22 cellular contexts compared by ENCODE assay signal in the genomic region with DNA sequence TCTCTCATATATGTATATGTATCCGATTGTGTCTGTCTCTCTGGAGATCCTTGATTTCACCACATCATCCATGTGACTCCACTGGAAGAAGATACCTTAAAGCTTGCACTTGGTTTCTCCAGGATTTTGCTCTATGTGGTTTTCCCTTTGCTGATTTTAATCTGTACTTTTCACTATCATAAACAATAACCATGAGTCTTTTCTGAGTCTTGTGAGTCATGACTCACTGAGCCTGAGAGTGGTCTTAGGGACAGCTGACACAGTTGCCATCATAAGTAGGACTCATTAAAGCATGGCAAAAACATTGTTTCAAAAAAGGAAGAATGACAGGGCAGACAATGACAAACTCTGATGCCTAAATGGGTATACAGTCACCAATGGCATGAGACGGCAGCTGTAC.
DNase-seq lines count a peak whose midpoint lies in the region; ATAC-seq, FAIRE-seq and TF ChIP-seq lines count a peak whose summit lies in the region.
"Had no signal": no experiment of that assay in that cellular context is flagged by ENCODE, and none has a peak within 500 bp of the region (broad histone marks: within the 10 kb centered on the region; RNA-seq: fewer than 3 reads in every experiment).

No MANE protein-coding gene starts in this region.

- H3K27me3 ChIP-seq in astrocyte (ENCODE audit: insufficient read depth, low read length) (no peaks in the 10 kb centered on the region), tibial nerve (no peaks in the 10 kb centered on the region)
- H3K27me3 ChIP-seq: heart right ventricle, neutrophil, upper lobe of left lung had no signal

- FAIRE-seq in astrocyte (lab: Jason Lieb, UNC): no peak
- FAIRE-seq: bronchial epithelial cell, HepG2 had no signal

- H3K4me1 ChIP-seq in astrocyte (ENCODE audit: insufficient read depth, low read length): no peaks in the 10 kb centered on the region
- H3K4me1 ChIP-seq in tibial nerve: peaks cover 0 to 5% (median 0%) of the 10 kb centered on the region in 4 donors
- H3K4me1 ChIP-seq: heart right ventricle, upper lobe of left lung had no signal

- H3K79me2 ChIP-seq in astrocyte (ENCODE audit: insufficient read depth, low read length): no peaks in the 10 kb centered on the region

- H3K4me3 ChIP-seq in astrocyte (ENCODE audit: insufficient read depth, low read depth, low read length): no peak overlapping the region
- no peak overlapping the region for H3K4me3 ChIP-seq in fibroblast of pulmonary artery (replicated peaks; ENCODE audit: low read depth, low read length)
- no peak overlapping the region for H3K4me3 ChIP-seq in retinal pigment epithelial cell (ENCODE audit: low read length)
- no peak overlapping the region for H3K4me3 ChIP-seq in tibial nerve
- H3K4me3 ChIP-seq: heart right ventricle, smooth muscle cell, upper lobe of left lung had no signal

- H3K4me1 Mint-ChIP-seq in HFFc6 (ENCODE audit: low read depth) (peaks cover 55% of the 10 kb centered on the region), astrocyte (ENCODE audit: low read depth, unreplicated experiment) (peaks cover 22% of the 10 kb centered on the region)
- H3K4me1 Mint-ChIP-seq: activated naive CD8-positive, alpha-beta T cell treated with anti-CD3 and anti-CD28 coated beads for 36 hours had no signal

- no peak for TF ChIP-seq POLR2A in tibial nerve (IDR thresholded peaks at IDR 0.05)

- no peak for ATAC-seq in left lobe of liver
- ATAC-seq: heart right ventricle, HepG2 had no signal

- no peak overlapping the region for H3K4me3 Mint-ChIP-seq in HFFc6
- H3K4me3 Mint-ChIP-seq in astrocyte (ENCODE audit: unreplicated experiment): no peak overlapping the region
- H3K4me3 Mint-ChIP-seq: activated naive CD8-positive, alpha-beta T cell treated with anti-CD3 and anti-CD28 coated beads for 36 hours had no signal

- 91% methylated on average over 2 of the region's 2 CpGs for WGBS in tibial nerve, 2 donors

- no peaks in the 10 kb centered on the region for H3K9me3 ChIP-seq in astrocyte (ENCODE audit: insufficient read depth, low read depth, low read length)
- H3K9me3 ChIP-seq in tibial nerve: no peaks in the 10 kb centered on the region
- H3K9me3 ChIP-seq: neutrophil, upper lobe of left lung had no signal

- H3K27ac Mint-ChIP-seq in HFFc6: peak overlapping the region; percentile 62
- H3K27ac Mint-ChIP-seq in astrocyte (ENCODE audit: unreplicated experiment): no peak overlapping the region
- H3K27ac Mint-ChIP-seq: activated naive CD8-positive, alpha-beta T cell treated with anti-CD3 and anti-CD28 coated beads for 36 hours had no signal

- TF ChIP-seq EP300 in tibial nerve (IDR thresholded peaks at IDR 0.05): no peak

- H4K20me1 ChIP-seq in astrocyte (ENCODE audit: insufficient read depth, low read length): no peaks in the 10 kb centered on the region

- peak overlapping the region; percentile 25 for H3K4me2 ChIP-seq in astrocyte (ENCODE audit: low read length)
- H3K4me2 ChIP-seq: smooth muscle cell had no signal

- no peak overlapping the region for H3K27ac ChIP-seq in astrocyte (ENCODE audit: low read depth, low read length)
- H3K27ac ChIP-seq in tibial nerve: no peak overlapping the region
- H3K27ac ChIP-seq: heart right ventricle, neutrophil, upper lobe of left lung had no signal

- no peaks in the 10 kb centered on the region for H3K36me3 ChIP-seq in astrocyte (ENCODE audit: insufficient read depth, low read length)
- H3K36me3 ChIP-seq in tibial nerve: peaks cover 0 to 44% (median 0%) of the 10 kb centered on the region in 3 donors
- H3K36me3 ChIP-seq: neutrophil had no signal

- no peaks in the 10 kb centered on the region; the same call in 1 of the 2 replicates for H3K9me3 Mint-ChIP-seq in HFFc6
- peaks cover 12% of the 10 kb centered on the region for H3K9me3 Mint-ChIP-seq in astrocyte (ENCODE audit: unreplicated experiment)

- H3K9ac ChIP-seq in astrocyte (ENCODE audit: low read length): no peak overlapping the region

- TF ChIP-seq CTCF in HFFc6 (IDR thresholded peaks at IDR 0.05) (no peak), astrocyte (IDR thresholded peaks at IDR 0.05; ENCODE audit: insufficient read depth, low read depth, low read length) (no peak), fibroblast of pulmonary artery (IDR thresholded peaks at IDR 0.05; ENCODE audit: low read length, missing control alignments) (no peak), retinal pigment epithelial cell (conservative IDR thresholded peaks at IDR 0.05; ENCODE audit: low read depth, low read length) (no peak), tibial nerve (IDR thresholded peaks at IDR 0.05) (no peak)

- H3K27me3 Mint-ChIP-seq in HFFc6 (ENCODE audit: insufficient read depth) (no peaks in the 10 kb centered on the region; the same call in none of the 2 replicates), astrocyte (ENCODE audit: low read depth, unreplicated experiment) (no peaks in the 10 kb centered on the region)
- H3K27me3 Mint-ChIP-seq: activated naive CD8-positive, alpha-beta T cell treated with anti-CD3 and anti-CD28 coated beads for 36 hours had no signal

- H3K36me3 Mint-ChIP-seq in HFFc6 (ENCODE audit: low read depth) (peaks cover 76% of the 10 kb centered on the region), astrocyte (ENCODE audit: low read depth, unreplicated experiment) (peaks cover 41% of the 10 kb centered on the region)

- H2AFZ ChIP-seq in astrocyte (ENCODE audit: low read depth, low read length): no peak overlapping the region

- DNase-seq in HFFc6: peak; percentile 62
- DNase-seq in astrocyte (ENCODE audit: low read depth): peak; percentile 40
- DNase-seq in fibroblast of pulmonary artery (ENCODE audit: low read depth): peak; percentile 33
- DNase-seq in retinal pigment epithelial cell (ENCODE audit: low read depth): peak; percentile 34
- DNase-seq in left lobe of liver (ENCODE audit: low spot score): no peak
- DNase-seq in tibial nerve (ENCODE audit: low spot score in 2 of 2): no peak
- DNase-seq in stimulated activated CD8-positive, alpha-beta memory T cell treated with anti-CD3 and anti-CD28 coated beads, Interleukin-4, amount 100 ng/mL, for 48 hours: no peak
- DNase-seq: activated CD4-positive, alpha-beta T cell treated with anti-CD3 and anti-CD28 coated beads for 1 hour; activated CD8-positive, alpha-beta memory T cell treated with anti-CD3 and anti-CD28 coated beads for 24 hours; activated naive CD8-positive, alpha-beta T cell treated with anti-CD3 and anti-CD28 coated beads for 36 hours; AML-193; DMS79; erythroblast; heart right ventricle; NCI-H1417 treated with DMSO at 0.1 percent for 48 hours; NCI-H526; stimulated activated CD4-positive, alpha-beta T cell treated with anti-CD3 and anti-CD28 coated beads, Interleukin-4, amount 100 ng/mL, for 1 hour; upper lobe of left lung had no signal

Comparison
In these comparisons a context has a peak if more than half of its experiments do, and no peak if none do; other contexts are left out.
1. DNase-seq: peak in HFFc6 (single experiment), astrocyte (single experiment), fibroblast of pulmonary artery (single experiment) and retinal pigment epithelial cell (single experiment); none in left lobe of liver (single experiment), tibial nerve (0 of 2) and stimulated activated CD8-positive, alpha-beta memory T cell treated with anti-CD3 and anti-CD28 coated beads, Interleukin-4, amount 100 ng/mL, for 48 hours (single experiment).